14 cellular contexts compared by ENCODE assay signal in the genomic region with DNA sequence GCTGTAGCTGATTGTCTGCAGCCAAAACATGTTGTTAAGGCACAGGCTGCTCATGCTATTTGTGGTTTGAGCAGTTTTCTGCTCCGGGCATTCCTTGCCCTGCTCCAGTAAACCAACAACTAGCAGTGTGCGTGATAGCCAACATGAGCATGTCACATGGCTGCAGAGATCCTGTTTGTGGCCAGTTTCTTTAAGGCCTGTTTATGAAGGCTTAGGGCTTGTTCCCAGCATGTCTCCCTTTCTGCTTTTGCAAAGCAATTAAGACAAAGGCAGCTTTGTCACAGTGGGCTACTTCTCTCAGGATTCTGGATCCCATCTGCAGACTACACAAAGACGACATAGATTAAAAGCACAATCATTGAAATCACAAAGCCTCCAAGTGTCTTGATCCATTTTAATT.
DNase-seq lines count a peak whose midpoint lies in the region; ATAC-seq, FAIRE-seq and TF ChIP-seq lines count a peak whose summit lies in the region.
"Had no signal": no experiment of that assay in that cellular context is flagged by ENCODE, and none has a peak within 500 bp of the region (broad histone marks: within the 10 kb centered on the region; RNA-seq: fewer than 3 reads in every experiment).

No MANE protein-coding gene starts in this region.

- H3K4me1 ChIP-seq in H1 (replicated peaks in 1 of 4; ENCODE audit: control insufficient read depth in 3 of 4, insufficient read depth in 4 of 4, low read length in 3 of 4) (peaks cover 0 to 13% (median 4%) of the 10 kb centered on the region in 4 experiments; a peak in 4 of 7 replicates), mesodermal cell (ENCODE audit: control insufficient read depth, insufficient read depth, low read length, poor library complexity, severe bottlenecking) (peaks cover 9% of the 10 kb centered on the region)

- H3K23me2 ChIP-seq in H1 (ENCODE audit: low read depth, low read length) = no peaks in the 10 kb centered on the region

- peak overlapping the region; percentile 44; the same call in 1 of the 2 replicates for H2AFZ ChIP-seq in H1 (ENCODE audit: low read length)

- no peaks in the 10 kb centered on the region for H3K36me3 Mint-ChIP-seq in type B pancreatic cell
- H3K36me3 Mint-ChIP-seq: natural killer cell had no signal

- POLR2A ChIA-PET in H1 (lab: Charles Lee; ENCODE audit: partially characterized antibody) = no interaction called here

- H3K9ac ChIP-seq in H1 (replicated peaks in 1 of 4; ENCODE audit: extremely low read depth in 1 of 4, low read depth in 3 of 4, low read length in 3 of 4) = no peak overlapping the region

- no peaks in the 10 kb centered on the region for H3K9me3 Mint-ChIP-seq in type B pancreatic cell
- H3K9me3 Mint-ChIP-seq: natural killer cell had no signal

- H4K91ac ChIP-seq in H1 (replicated peaks; ENCODE audit: insufficient read length, low read length) = no peak overlapping the region

- H3K4me3 ChIP-seq in H1 (ENCODE audit: extremely low read depth in 1 of 4, insufficient read depth in 2 of 4, low read depth in 3 of 4, low read length in 4 of 4) = no peak overlapping the region
- no peak overlapping the region for H3K4me3 ChIP-seq in mesodermal cell (ENCODE audit: extremely low read depth, insufficient read depth, low read length, poor library complexity, severe bottlenecking)

- CTCF ChIA-PET in H1 (lab: Charles Lee; ENCODE audit: partially characterized antibody) = no interaction called here

- TF ChIP-seq RAD21 in H1 (IDR thresholded peaks at IDR 0.05 in 1 of 2, conservative IDR thresholded peaks at IDR 0.05 in 1 of 2; ENCODE audit: low read depth in 2 of 2, low read length in 2 of 2) = no peak

- no peak overlapping the region for H3K14ac ChIP-seq in H1 (ENCODE audit: insufficient read length)

- H2BK120ac ChIP-seq in H1 (replicated peaks; ENCODE audit: low read depth, low read length) = no peak overlapping the region

- peak overlapping the region; percentile 59 for H3K27ac Mint-ChIP-seq in type B pancreatic cell
- H3K27ac Mint-ChIP-seq: natural killer cell; stimulated activated naive CD8-positive, alpha-beta T cell treated with anti-CD3 and anti-CD28 coated beads, Interleukin-15, Interleukin-2, amounts not matched to agents 100 ng/mL and 50 ng/mL, for 24 hours had no signal

- H3K79me2 ChIP-seq in H1 (ENCODE audit: control insufficient read depth in 1 of 2, insufficient read depth in 2 of 2, low read length in 2 of 2) = no peaks in the 10 kb centered on the region

- intact Hi-C loops in Right ventricle myocardium inferior (cut with DNase I) = no loop called here
- intact Hi-C loops in cardiac septum (cut with DNase I) = no loop called here

- TF ChIP-seq CTCF in H1 (IDR thresholded peaks at IDR 0.05; ENCODE audit: control extremely low read depth in 1 of 3, insufficient read depth in 1 of 3, low read depth in 1 of 3, low read length in 3 of 3) (no peak), type B pancreatic cell (conservative IDR thresholded peaks at IDR 0.05) (no peak)

- no peaks in the 10 kb centered on the region for H3K4me1 Mint-ChIP-seq in type B pancreatic cell (ENCODE audit: unreplicated experiment)
- H3K4me1 Mint-ChIP-seq: natural killer cell had no signal

- H3K27me3 ChIP-seq in H1 (replicated peaks in 1 of 4; ENCODE audit: control insufficient read depth in 3 of 4, extremely low read depth in 1 of 4, insufficient read depth in 3 of 4, low read length in 3 of 4) = peaks cover 0 to 1% (median 0%) of the 10 kb centered on the region in 4 experiments; a peak in 1 of 7 replicates

- no peak for TF ChIP-seq POLR2A in H1 (IDR thresholded peaks at IDR 0.05; ENCODE audit: control extremely low read depth in 1 of 2, low read depth in 2 of 2, low read length in 2 of 2)

- H2AK5ac ChIP-seq in H1 (ENCODE audit: low read depth, low read length) = no peak overlapping the region

- no peaks in the 10 kb centered on the region for H3K9me3 ChIP-seq in H1 (ENCODE audit: insufficient read depth in 2 of 2, low read depth in 1 of 2, low read length in 1 of 2)
- no peaks in the 10 kb centered on the region for H3K9me3 ChIP-seq in mesodermal cell (ENCODE audit: control insufficient read depth, low read length)

- no peak overlapping the region for H2BK20ac ChIP-seq in H1 (ENCODE audit: low read length)

- WGBS in H1 (ENCODE audit: extremely low coverage in 1 of 2, insufficient coverage in 1 of 2, insufficient read length in 1 of 2, insufficient replicate concordance in 2 of 2, low coverage in 1 of 2, low lambda C conversion rate in 2 of 2, missing lambda C conversion rate in 1 of 2), 2 experiments = 73% methylated on average over 3 of the region's 3 CpGs; no CpG with 5 or more reads in 1 of the 2 experiments
- 45 to 49% methylated on average over 2 to 3 of the region's 3 CpGs for WGBS in mesodermal cell (ENCODE audit: insufficient coverage in 2 of 2), 2 experiments

- H3K36me3 ChIP-seq in H1 (ENCODE audit: control insufficient read depth in 2 of 4, insufficient read depth in 4 of 4, low read length in 3 of 4) (no peaks in the 10 kb centered on the region), mesodermal cell (ENCODE audit: control insufficient read depth, insufficient read depth, low read length) (no peaks in the 10 kb centered on the region)

- no peak overlapping the region for H3K4ac ChIP-seq in H1 (replicated peaks; ENCODE audit: insufficient read length, low read depth, low read length)

- ATAC-seq in Right ventricle myocardium inferior (peak; percentile 71), HG03196 (IDR thresholded peaks at IDR 0.05; ENCODE audit: unreplicated experiment) (no peak)
- ATAC-seq: natural killer cell had no signal

- no peaks in the 10 kb centered on the region for H4K20me1 ChIP-seq in H1 (replicated peaks in 1 of 2; ENCODE audit: control insufficient read depth in 1 of 2, insufficient read depth in 2 of 2, low read length in 2 of 2)

- no peak for FAIRE-seq in H1 (lab: Jason Lieb, UNC)

- H4K8ac ChIP-seq in H1 (ENCODE audit: extremely low read depth, insufficient read depth, low read length) = no peak overlapping the region

- no peak overlapping the region for H3K23ac ChIP-seq in H1 (ENCODE audit: insufficient read length)

- H3K27ac ChIP-seq in H1 (ENCODE audit: low read depth, low read length) = no peak overlapping the region
- H3K27ac ChIP-seq in mesodermal cell (ENCODE audit: low read depth, low read length, severe bottlenecking) = peak overlapping the region; percentile 77

- no peak overlapping the region for H2BK12ac ChIP-seq in H1 (ENCODE audit: low read depth, low read length)

- H3K18ac ChIP-seq in H1 (ENCODE audit: extremely low read depth, low read length) = no peak overlapping the region

- H3K79me1 ChIP-seq in H1 (ENCODE audit: low read depth, low read length) = no peaks in the 10 kb centered on the region

- H4K5ac ChIP-seq in H1 (ENCODE audit: insufficient read length, low read depth, low read length) = no peak overlapping the region

- H3K27me3 Mint-ChIP-seq in type B pancreatic cell = peaks cover 4% of the 10 kb centered on the region
- H3K27me3 Mint-ChIP-seq: stimulated activated naive CD8-positive, alpha-beta T cell treated with anti-CD3 and anti-CD28 coated beads, Interleukin-15, Interleukin-2, amounts not matched to agents 100 ng/mL and 50 ng/mL, for 24 hours had no signal

- H3K56ac ChIP-seq in H1 (replicated peaks; ENCODE audit: insufficient read length, low read depth, low read length) = no peak overlapping the region

- no peak for TF ChIP-seq EP300 in H1 (IDR thresholded peaks at IDR 0.05; ENCODE audit: borderline replicate concordance in 1 of 2, low read depth in 2 of 2, low read length in 2 of 2)

- H2BK15ac ChIP-seq in H1 (ENCODE audit: low read length) = no peak overlapping the region

- H3K4me3 Mint-ChIP-seq in type B pancreatic cell = peak overlapping the region; percentile 3
- H3K4me3 Mint-ChIP-seq: natural killer cell; stimulated activated naive CD8-positive, alpha-beta T cell treated with anti-CD3 and anti-CD28 coated beads, Interleukin-15, Interleukin-2, amounts not matched to agents 100 ng/mL and 50 ng/mL, for 24 hours had no signal

- H2BK5ac ChIP-seq in H1 (ENCODE audit: low read depth, low read length) = no peak overlapping the region

- DNase-seq in Right ventricle myocardium inferior (ENCODE audit: missing footprints) (no peak), cardiac septum (ENCODE audit: low spot score) (no peak), H1 (ENCODE audit: low read depth in 1 of 2, low spot score in 2 of 2) (no peak), type B pancreatic cell (ENCODE audit: extremely low spot score, unreplicated experiment) (no peak), NOMO-1 treated with DMSO at 0.1 percent for 48 hours (lab: John Stamatoyannopoulos, UW; ENCODE audit: unreplicated experiment) (no peak), NCI-H187 treated with DMSO at 0.1 percent for 48 hours (lab: John Stamatoyannopoulos, UW) (no peak)
- DNase-seq: activated T-cell treated with anti-CD3 and anti-CD28 coated beads for 4 hours, cerebellar nuclear complex, natural killer cell, NCI-H1105, T1000 had no signal

- no peak overlapping the region; a peak in 1 of 4 replicates for H3K4me2 ChIP-seq in H1 (ENCODE audit: insufficient read depth in 1 of 2, low read depth in 2 of 2, low read length in 2 of 2)

TF ChIP-seq in H1, 55 proteins besides CTCF, POLR2A, EP300 and RAD21:
- no peak for TF ChIP-seq CEBPB (IDR thresholded peaks at IDR 0.05; ENCODE audit: low read depth, low read length)
